8 cellular contexts compared by ENCODE assay signal in genomic region chr17:58082870-58083490, GRCh38. TPM values are rescaled to one million over a fixed set of nuclear protein-coding genes. Genes with fewer than 3 reads are reported as not detected.
DNase-seq lines count a peak whose midpoint lies in the region; ATAC-seq, FAIRE-seq and TF ChIP-seq lines count a peak whose summit lies in the region.

TSS of gene DYNLL2 (plus strand) at chr17:58083419. CDS start at chr17:58087091, 3,672 bp downstream.

- no peak for TF ChIP-seq POLR2A in thyroid gland (IDR thresholded peaks at IDR 0.05)

- peak within 1 kb of the TSS; percentile 90 for H3K4me3 ChIP-seq in GM06990 (replicated peaks; ENCODE audit: low read depth, low read length)
- peak within 1 kb of the TSS; percentile 95 to 98 (median 97) for H3K4me3 ChIP-seq in pancreas
- H3K4me3 ChIP-seq in thyroid gland (replicated peaks in 1 of 3), result peak within 1 kb of the TSS; percentile 44 to 76 (median 68)

- no peak for FAIRE-seq in pancreas (lab: Jason Lieb, UNC)

- H3K27me3 ChIP-seq in GM06990 (replicated peaks; ENCODE audit: control insufficient read depth, insufficient read depth, low read length), result no peaks in the 10 kb centered on the region
- H3K27me3 ChIP-seq in pancreas, result no peaks in the 10 kb centered on the region
- no peaks in the 10 kb centered on the region for H3K27me3 ChIP-seq in thyroid gland

- peaks cover 6 to 23% (median 16%) of the 10 kb centered on the region in 3 donors for H3K4me1 ChIP-seq in pancreas
- H3K4me1 ChIP-seq in thyroid gland, result peaks cover 39 to 43% of the 10 kb centered on the region in 2 donors

- 1 to 5% methylated on average over 11 to 45 of the region's 45 CpGs for WGBS in pancreas, 2 donors
- 3 to 9% methylated on average over 7 to 9 of the region's 45 CpGs for WGBS in thyroid gland, 2 donors

- no peaks in the 10 kb centered on the region for H3K9me3 ChIP-seq in pancreas
- H3K9me3 ChIP-seq in thyroid gland, result no peaks in the 10 kb centered on the region

- H3K36me3 ChIP-seq in GM06990 (ENCODE audit: control insufficient read depth, insufficient read depth, low read length) (peaks cover 13% of the 10 kb centered on the region), pancreas (no peaks in the 10 kb centered on the region), thyroid gland (peaks cover 4 to 10% of the 10 kb centered on the region in 2 donors)

- H3K27ac ChIP-seq in pancreas (peak within 1 kb of the TSS; percentile 83 to 90 (median 86)), thyroid gland (peak within 1 kb of the TSS; percentile 94 to 96 (median 94))

- intact Hi-C loops in Right ventricle myocardium superior (cut with DNase I), result no loop called here
- intact Hi-C loops in pancreas (cut with DNase I), result loop anchor here in 1 of 3 donors (10.0 kb wide), 1 partner anchor 218 kb away; no protein-coding TSS in a partner anchor
- intact Hi-C loops in thyroid gland (cut with DNase I), result loop anchor here (2.0 kb wide), 1 partner anchor 76 kb away; the partner anchor contains the start of gene SRSF1

- ATAC-seq in HG02610 (IDR thresholded peaks at IDR 0.05; ENCODE audit: unreplicated experiment) (peak; percentile 71), Right ventricle myocardium superior (ENCODE audit: poor library complexity) (peak; percentile 91), pancreas (peak; percentile 88 to 93 (median 89))

- peak; percentile 89 for DNase-seq in GM06990 (ENCODE audit: extremely low read depth, insufficient read length)
- peak; percentile 76 for DNase-seq in NCI-H1105 treated with DMSO at 0.1 percent for 48 hours (lab: John Stamatoyannopoulos, UW)
- DNase-seq in SW 1271 (lab: John Stamatoyannopoulos, UW), result peak; percentile 73 to 78
- peak; percentile 83 for DNase-seq in activated naive CD8-positive, alpha-beta T cell treated with anti-CD3 and anti-CD28 coated beads, Interleukin-2, amount 50 U/mL, for 16 hours (ENCODE audit: low read depth, low spot score)
- peak; percentile 96 for DNase-seq in Right ventricle myocardium superior
- DNase-seq in pancreas, result peak; percentile 92 to 97 (median 94)
- DNase-seq in thyroid gland, result peak; percentile 89 to 90

- TF ChIP-seq CTCF in GM06990 (IDR thresholded peaks at IDR 0.05; ENCODE audit: insufficient read depth, low read length, poor library complexity, severe bottlenecking), result no peak
- no peak for TF ChIP-seq CTCF in pancreas (IDR thresholded peaks at IDR 0.05)
- TF ChIP-seq CTCF in thyroid gland (IDR thresholded peaks at IDR 0.05), result no peak

RNA-seq across cellular contexts. Expression of gene DYNLL2, which starts in this region (rescaled TPM):
- 81.5 TPM for total RNA-seq in Right ventricle myocardium superior
- 10 to 100 TPM; 10.7 to 17.9 (median 12.5) TPM for total RNA-seq in pancreas
- polyA plus RNA-seq in pancreas, result 10 to 100 TPM; 13.8 to 20.5 TPM
- 10 to 100 TPM; 35.6 to 51.0 (median 41.2) TPM for total RNA-seq in thyroid gland

Comparison
In these comparisons a context has a peak if more than half of its experiments do, and no peak if none do; other contexts are left out.
1. Peak in every context shown above with its lines: DNase-seq, ATAC-seq, H3K4me3 ChIP-seq and H3K27ac ChIP-seq.